In the genomic region with DNA sequence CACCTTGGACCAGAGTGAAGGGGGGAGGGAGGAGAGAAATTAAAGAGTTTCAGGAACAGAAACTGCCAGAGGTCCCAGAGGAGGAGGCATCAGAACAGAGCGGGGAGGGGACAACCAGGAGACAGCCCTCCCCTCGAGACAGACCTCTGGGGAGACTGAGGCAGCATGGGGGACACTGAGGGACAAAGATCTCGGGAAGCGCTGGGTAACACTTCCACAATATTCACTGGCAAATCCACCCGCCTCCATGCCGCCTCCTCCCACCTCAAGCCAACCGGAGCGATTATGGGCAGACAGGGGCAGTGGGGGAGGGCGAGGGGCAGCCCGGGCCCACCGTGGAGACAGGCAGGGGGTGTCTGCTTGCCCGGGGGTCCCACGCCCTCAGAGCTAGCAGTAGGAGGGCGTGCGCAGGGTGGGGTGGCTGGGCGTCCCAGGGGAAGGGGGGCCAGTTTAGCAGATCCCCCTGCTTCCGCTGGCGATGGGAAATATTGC, we compare ENCODE assay signal across 1 cellular context.
TF ChIP-seq lines count a peak whose summit lies in the region.

No MANE protein-coding gene starts in this region.

TF ChIP-seq in GM23338, 12 proteins besides CTCF, POLR2A, EP300 and RAD21 (continued from another document):
- TF ChIP-seq, protein P1, sequence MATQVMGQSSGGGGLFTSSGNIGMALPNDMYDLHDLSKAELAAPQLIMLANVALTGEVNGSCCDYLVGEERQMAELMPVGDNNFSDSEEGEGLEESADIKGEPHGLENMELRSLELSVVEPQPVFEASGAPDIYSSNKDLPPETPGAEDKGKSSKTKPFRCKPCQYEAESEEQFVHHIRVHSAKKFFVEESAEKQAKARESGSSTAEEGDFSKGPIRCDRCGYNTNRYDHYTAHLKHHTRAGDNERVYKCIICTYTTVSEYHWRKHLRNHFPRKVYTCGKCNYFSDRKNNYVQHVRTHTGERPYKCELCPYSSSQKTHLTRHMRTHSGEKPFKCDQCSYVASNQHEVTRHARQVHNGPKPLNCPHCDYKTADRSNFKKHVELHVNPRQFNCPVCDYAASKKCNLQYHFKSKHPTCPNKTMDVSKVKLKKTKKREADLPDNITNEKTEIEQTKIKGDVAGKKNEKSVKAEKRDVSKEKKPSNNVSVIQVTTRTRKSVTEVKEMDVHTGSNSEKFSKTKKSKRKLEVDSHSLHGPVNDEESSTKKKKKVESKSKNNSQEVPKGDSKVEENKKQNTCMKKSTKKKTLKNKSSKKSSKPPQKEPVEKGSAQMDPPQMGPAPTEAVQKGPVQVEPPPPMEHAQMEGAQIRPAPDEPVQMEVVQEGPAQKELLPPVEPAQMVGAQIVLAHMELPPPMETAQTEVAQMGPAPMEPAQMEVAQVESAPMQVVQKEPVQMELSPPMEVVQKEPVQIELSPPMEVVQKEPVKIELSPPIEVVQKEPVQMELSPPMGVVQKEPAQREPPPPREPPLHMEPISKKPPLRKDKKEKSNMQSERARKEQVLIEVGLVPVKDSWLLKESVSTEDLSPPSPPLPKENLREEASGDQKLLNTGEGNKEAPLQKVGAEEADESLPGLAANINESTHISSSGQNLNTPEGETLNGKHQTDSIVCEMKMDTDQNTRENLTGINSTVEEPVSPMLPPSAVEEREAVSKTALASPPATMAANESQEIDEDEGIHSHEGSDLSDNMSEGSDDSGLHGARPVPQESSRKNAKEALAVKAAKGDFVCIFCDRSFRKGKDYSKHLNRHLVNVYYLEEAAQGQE (IDR thresholded peaks at IDR 0.05; ENCODE audit: unreplicated experiment): no peak
